In the genomic region with DNA sequence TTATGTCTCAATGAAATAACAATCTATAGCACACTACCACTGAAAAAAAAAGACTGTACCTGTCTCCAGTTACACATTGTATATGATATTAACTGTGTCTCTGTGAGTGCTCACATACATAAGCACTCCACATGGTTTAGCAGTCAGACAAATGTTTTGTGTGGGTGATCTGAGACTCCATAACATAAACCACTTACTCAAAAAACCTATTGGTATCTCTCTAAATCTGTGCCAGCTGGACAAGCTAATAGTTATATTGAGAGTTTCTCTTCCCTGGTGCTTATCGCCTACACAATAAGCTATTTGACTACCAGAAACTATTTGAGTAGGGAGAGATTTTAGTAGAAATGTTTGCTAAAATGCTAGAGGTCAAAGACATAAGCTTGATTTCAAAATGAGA, we compare ENCODE assay signal across 17 cellular contexts.
DNase-seq lines count a peak whose midpoint lies in the region; ATAC-seq and TF ChIP-seq lines count a peak whose summit lies in the region.
"Had no signal": no experiment of that assay in that cellular context is flagged by ENCODE, and none has a peak within 500 bp of the region (broad histone marks: within the 10 kb centered on the region; RNA-seq: fewer than 3 reads in every experiment).

No MANE protein-coding gene starts in this region.

- no peaks in the 10 kb centered on the region for H3K4me1 ChIP-seq in testis

- no peaks in the 10 kb centered on the region for H3K9me3 Mint-ChIP-seq in chondrocyte (ENCODE audit: low read depth)
- H3K9me3 Mint-ChIP-seq in natural killer cell treated with Interleukin-12 subunit alpha and Interleukin-12 subunit beta and Interleukin-15 and Interleukin-18, amount 100 ng/mL, for 72 hours = no peaks in the 10 kb centered on the region
- H3K9me3 Mint-ChIP-seq: activated CD8-positive, alpha-beta T cell treated with anti-CD3 and anti-CD28 coated beads for 36 hours; activated naive CD4-positive, alpha-beta T cell treated with anti-CD3 and anti-CD28 coated beads for 36 hours had no signal

- H3K27me3 ChIP-seq in testis = no peaks in the 10 kb centered on the region

- WGBS in testis, 2 donors = 85 to 87% methylated on average over 1 of the region's 1 CpG

- TF ChIP-seq CTCF in GM13976 (IDR thresholded peaks at IDR 0.05; ENCODE audit: borderline replicate concordance, control extremely low read depth, extremely low read depth, insufficient read depth, missing control alignments) (no peak), chondrocyte (IDR thresholded peaks at IDR 0.05) (no peak), testis (IDR thresholded peaks at IDR 0.05) (no peak)

- H3K4me1 Mint-ChIP-seq in chondrocyte (ENCODE audit: low read depth) = no peaks in the 10 kb centered on the region
- H3K4me1 Mint-ChIP-seq in natural killer cell treated with Interleukin-12 subunit alpha and Interleukin-12 subunit beta and Interleukin-15 and Interleukin-18, amount 100 ng/mL, for 72 hours (ENCODE audit: low read depth in 2 of 2) = peaks cover 5 to 8% of the 10 kb centered on the region in 2 donors
- H3K4me1 Mint-ChIP-seq: naive thymus-derived CD4-positive, alpha-beta T cell had no signal

- H3K4me3 Mint-ChIP-seq in chondrocyte (ENCODE audit: unreplicated experiment) = no peak overlapping the region
- no peak overlapping the region for H3K4me3 Mint-ChIP-seq in natural killer cell treated with Interleukin-12 subunit alpha and Interleukin-12 subunit beta and Interleukin-15 and Interleukin-18, amount 100 ng/mL, for 72 hours
- H3K4me3 Mint-ChIP-seq: activated CD8-positive, alpha-beta T cell treated with anti-CD3 and anti-CD28 coated beads for 36 hours; activated naive CD4-positive, alpha-beta T cell treated with anti-CD3 and anti-CD28 coated beads for 36 hours; naive thymus-derived CD4-positive, alpha-beta T cell had no signal

- TF ChIP-seq POLR2A in testis (IDR thresholded peaks at IDR 0.05) = no peak

- intact Hi-C loops in testis (cut with DNase I; ENCODE audit: low total_unique reads) = no loop called here

- ATAC-seq in GM19452 (IDR thresholded peaks at IDR 0.05; ENCODE audit: unreplicated experiment) = peak; percentile 66
- peak; percentile 88 for ATAC-seq in HG02678 (IDR thresholded peaks at IDR 0.05; ENCODE audit: unreplicated experiment)
- ATAC-seq in HG03439 (IDR thresholded peaks at IDR 0.05; ENCODE audit: unreplicated experiment) = peak; percentile 61
- ATAC-seq in natural killer cell treated with Interleukin-12 subunit alpha and Interleukin-12 subunit beta and Interleukin-15 and Interleukin-18, amount 100 ng/mL, for 72 hours = no peak
- ATAC-seq: activated CD8-positive, alpha-beta T cell treated with anti-CD3 and anti-CD28 coated beads for 36 hours; left colon; naive thymus-derived CD4-positive, alpha-beta T cell; right cardiac atrium had no signal

- no peak overlapping the region for H3K27ac Mint-ChIP-seq in chondrocyte (ENCODE audit: unreplicated experiment)
- H3K27ac Mint-ChIP-seq in natural killer cell treated with Interleukin-12 subunit alpha and Interleukin-12 subunit beta and Interleukin-15 and Interleukin-18, amount 100 ng/mL, for 72 hours = no peak overlapping the region
- H3K27ac Mint-ChIP-seq: activated CD8-positive, alpha-beta T cell treated with anti-CD3 and anti-CD28 coated beads for 36 hours; activated naive CD4-positive, alpha-beta T cell treated with anti-CD3 and anti-CD28 coated beads for 36 hours; naive thymus-derived CD4-positive, alpha-beta T cell had no signal

- H3K36me3 ChIP-seq in testis (ENCODE audit: low read depth, missing control alignments) = no peaks in the 10 kb centered on the region

- no peak overlapping the region for H3K27ac ChIP-seq in testis

- H3K27me3 Mint-ChIP-seq in chondrocyte (ENCODE audit: low read depth) = no peaks in the 10 kb centered on the region
- H3K27me3 Mint-ChIP-seq in natural killer cell treated with Interleukin-12 subunit alpha and Interleukin-12 subunit beta and Interleukin-15 and Interleukin-18, amount 100 ng/mL, for 72 hours = no peaks in the 10 kb centered on the region
- H3K27me3 Mint-ChIP-seq: activated CD8-positive, alpha-beta T cell treated with anti-CD3 and anti-CD28 coated beads for 36 hours had no signal

- H3K36me3 Mint-ChIP-seq in chondrocyte (ENCODE audit: low read depth) = no peaks in the 10 kb centered on the region
- no peaks in the 10 kb centered on the region for H3K36me3 Mint-ChIP-seq in natural killer cell treated with Interleukin-12 subunit alpha and Interleukin-12 subunit beta and Interleukin-15 and Interleukin-18, amount 100 ng/mL, for 72 hours

- no peak overlapping the region for H3K4me3 ChIP-seq in testis

- in situ Hi-C loops in GM13976 (cut with MboI; ENCODE audit: low sequenced_read_pairs, unreplicated experiment) = no loop called here

- H3K9me3 ChIP-seq in testis = no peaks in the 10 kb centered on the region

- DNase-seq in GM13976 (ENCODE audit: low spot score) (peak; percentile 21), HK-2 (ENCODE audit: unreplicated experiment) (no peak), chondrocyte (ENCODE audit: low spot score) (no peak), testis (no peak)
- no peak for DNase-seq in natural killer cell treated with Interleukin-12 subunit alpha and Interleukin-12 subunit beta and Interleukin-15 and Interleukin-18, amount 100 ng/mL, for 72 hours (ENCODE audit: low spot score)
- DNase-seq: activated CD8-positive, alpha-beta T cell treated with anti-CD3 and anti-CD28 coated beads for 36 hours; activated naive CD4-positive, alpha-beta T cell treated with anti-CD3 and anti-CD28 coated beads for 36 hours; head of caudate nucleus; left colon; naive thymus-derived CD4-positive, alpha-beta T cell; NCI-H1417; right cardiac atrium; Right ventricle myocardium superior; stimulated activated CD4-positive, alpha-beta T cell treated with anti-CD3 and anti-CD28 coated beads, Interleukin-4, amount 100 ng/mL, for 4 hours had no signal

Comparison
In these comparisons a context has a peak if more than half of its experiments do, and no peak if none do; other contexts are left out.
1. ATAC-seq: peak in GM19452 (single experiment), HG02678 (single experiment) and HG03439 (single experiment); none in natural killer cell treated with Interleukin-12 subunit alpha and Interleukin-12 subunit beta and Interleukin-15 and Interleukin-18, amount 100 ng/mL, for 72 hours (0 of 2).